ENCODE assay signal across 9 cellular contexts in genomic region chr2:85579266-85579935, GRCh38. TPM values are rescaled to one million over a fixed set of nuclear protein-coding genes. Genes with fewer than 3 reads are reported as not detected.
A peak's percentile ranks its signal among the peaks of the same experiment; 100 is the strongest.
DNase-seq lines count a peak whose midpoint lies in the region; ATAC-seq and TF ChIP-seq lines count a peak whose summit lies in the region.
"Had no signal": no experiment of that assay in that cellular context is flagged by ENCODE, and none has a peak within 500 bp of the region (broad histone marks: within the 10 kb centered on the region; RNA-seq: fewer than 3 reads in every experiment).

No MANE protein-coding gene starts in this region.

- H3K36me3 ChIP-seq in CD4-positive, alpha-beta memory T cell (ENCODE audit: insufficient read depth, low read length): peaks cover 15% of the 10 kb centered on the region
- H3K36me3 ChIP-seq in OCI-LY7 (ENCODE audit: insufficient read depth, low read length) (peaks cover 46% of the 10 kb centered on the region), neuron (ENCODE audit: insufficient read depth, low read length) (no peaks in the 10 kb centered on the region)

- H3K27me3 ChIP-seq in CD4-positive, alpha-beta memory T cell (ENCODE audit: insufficient read depth, low read length): no peaks in the 10 kb centered on the region
- H3K27me3 ChIP-seq in neuron (ENCODE audit: insufficient read depth, low read length): no peaks in the 10 kb centered on the region

- H3K27ac Mint-ChIP-seq in CD4-positive, alpha-beta memory T cell: peak overlapping the region; percentile 86 to 98 (median 95)
- H3K27ac Mint-ChIP-seq in endothelial cell (ENCODE audit: unreplicated experiment): peak overlapping the region; percentile 83

- peaks cover 22 to 29% of the 10 kb centered on the region in 2 donors for H3K36me3 Mint-ChIP-seq in CD4-positive, alpha-beta memory T cell
- H3K36me3 Mint-ChIP-seq in endothelial cell (ENCODE audit: low read depth, unreplicated experiment): peaks cover 15% of the 10 kb centered on the region

- peak overlapping the region; percentile 95 for H3K4me2 ChIP-seq in OCI-LY7 (ENCODE audit: low read length)

- H3K27ac ChIP-seq in CD4-positive, alpha-beta memory T cell (ENCODE audit: low read depth, low read length): peak overlapping the region; percentile 76
- peak overlapping the region; percentile 79 for H3K27ac ChIP-seq in OCI-LY7 (ENCODE audit: low read depth, low read length, poor library complexity, severe bottlenecking)

- intact Hi-C loops in CD4-positive, alpha-beta memory T cell (cut with micrococcal nuclease): loop anchor here (2.0 kb wide), 1 partner anchor 23 kb away; the partner anchor contains the start of gene TMEM150A
- intact Hi-C loops in OCI-LY7 (cut with micrococcal nuclease; ENCODE audit: unreplicated experiment): loop anchor here (2.0 kb wide), 1 partner anchor 23 kb away; the partner anchor contains the start of gene TMEM150A

- H3K4me3 Mint-ChIP-seq in CD4-positive, alpha-beta memory T cell: peak overlapping the region; percentile 90 to 98 (median 96)
- peak overlapping the region; percentile 91 for H3K4me3 Mint-ChIP-seq in endothelial cell (ENCODE audit: unreplicated experiment)

- no peak for DNase-seq in CD4-positive, alpha-beta memory T cell
- DNase-seq in OCI-LY7 (ENCODE audit: low spot score) (peak; percentile 41), endothelial cell (ENCODE audit: low spot score) (no peak), iPS-NIHi11 (ENCODE audit: low spot score) (no peak), midbrain (lab: John Stamatoyannopoulos, UW) (no peak), COLO829 (ENCODE audit: low spot score) (no peak)
- DNase-seq: NCI-H2171 had no signal

- POLR2A ChIA-PET in CD4-positive, alpha-beta memory T cell (lab: Charles Lee; ENCODE audit: partially characterized antibody): interaction anchor here (1.0 to 5.7 kb wide), 9 partner anchors 12 to 252 kb away, joined by 4 to 50 read pairs (median 6); partner anchors contain the start of genes C2orf68, MAT2A, RNF181 and TGOLN2
- POLR2A ChIA-PET in OCI-LY7 (lab: Charles Lee): interaction anchor here (0.8 to 4.9 kb wide), 8 partner anchors 10 to 160 kb away, joined by 3 to 34 read pairs (median 3); partner anchors contain the start of genes C2orf68 and RNF181

- H3K9me3 ChIP-seq in CD4-positive, alpha-beta memory T cell (ENCODE audit: control insufficient read depth in 1 of 2, low read length in 2 of 2): no peaks in the 10 kb centered on the region
- H3K9me3 ChIP-seq in OCI-LY7 (ENCODE audit: low read length) (no peaks in the 10 kb centered on the region), neuron (ENCODE audit: low read length) (no peaks in the 10 kb centered on the region)

- H3K4me3 ChIP-seq in CD4-positive, alpha-beta memory T cell (ENCODE audit: low read length in 2 of 2): peak overlapping the region; percentile 62 to 86
- H3K4me3 ChIP-seq in OCI-LY7 (ENCODE audit: low read depth, low read length, poor library complexity, severe bottlenecking) (peak overlapping the region; percentile 83), neuron (ENCODE audit: low read length) (no peak overlapping the region)

- H3K9me2 ChIP-seq in OCI-LY7 (ENCODE audit: insufficient read depth, low read length): no peaks in the 10 kb centered on the region

- no peaks in the 10 kb centered on the region for H4K20me1 ChIP-seq in OCI-LY7 (ENCODE audit: insufficient read depth, low read length)

- no peaks in the 10 kb centered on the region for H3K9me3 Mint-ChIP-seq in CD4-positive, alpha-beta memory T cell
- H3K9me3 Mint-ChIP-seq in endothelial cell (ENCODE audit: unreplicated experiment): no peaks in the 10 kb centered on the region

- peaks cover 41% of the 10 kb centered on the region for H3K4me1 ChIP-seq in CD4-positive, alpha-beta memory T cell (ENCODE audit: insufficient read depth, low read length)
- peaks cover 27% of the 10 kb centered on the region for H3K4me1 ChIP-seq in OCI-LY7 (ENCODE audit: insufficient read depth, low read length, poor library complexity, severe bottlenecking)
- peaks cover 26% of the 10 kb centered on the region for H3K4me1 ChIP-seq in neuron (ENCODE audit: insufficient read depth, low read length)

- TF ChIP-seq CTCF in OCI-LY7 (conservative IDR thresholded peaks at IDR 0.05; ENCODE audit: low read length) (no peak), endothelial cell (IDR thresholded peaks at IDR 0.05; ENCODE audit: unreplicated experiment) (no peak)

- no TSS peak for BruUV-seq in OCI-LY7 (replicated peaks; lab: Mats Ljungman, UMichigan)

- H2AFZ ChIP-seq in OCI-LY7 (ENCODE audit: low read length) (peak overlapping the region; percentile 72; the same call in 1 of the 2 replicates), neuron (ENCODE audit: low read depth, low read length) (peak overlapping the region; percentile 24)

- ATAC-seq in HG02759 (IDR thresholded peaks at IDR 0.05; ENCODE audit: unreplicated experiment): no peak

- peaks cover 26 to 63% (median 47%) of the 10 kb centered on the region in 4 donors for H3K4me1 Mint-ChIP-seq in CD4-positive, alpha-beta memory T cell
- H3K4me1 Mint-ChIP-seq in endothelial cell (ENCODE audit: unreplicated experiment): peaks cover 63% of the 10 kb centered on the region

- CTCF ChIA-PET in CD4-positive, alpha-beta memory T cell (lab: Charles Lee; ENCODE audit: partially characterized antibody): interaction anchor here (1.2 to 3.0 kb wide), 2 partner anchors 23 to 160 kb away, joined by 5 to 8 read pairs; no protein-coding TSS in a partner anchor
- CTCF ChIA-PET in OCI-LY7 (lab: Charles Lee; ENCODE audit: unreplicated experiment): no interaction called here

- H3K27me3 Mint-ChIP-seq in CD4-positive, alpha-beta memory T cell: no peaks in the 10 kb centered on the region
- peaks cover 8% of the 10 kb centered on the region for H3K27me3 Mint-ChIP-seq in endothelial cell (ENCODE audit: unreplicated experiment)

- peaks cover 29% of the 10 kb centered on the region; the same call in 1 of the 2 replicates for H3K79me2 ChIP-seq in OCI-LY7 (ENCODE audit: insufficient read depth, low read depth, low read length)

RNA-seq across cellular contexts. Expression of gene VAMP8, which starts 2.0 kb away (rescaled TPM):
- 100 to 1,000 TPM in 1 of 2 experiments, 10 to 100 TPM in 1; 98.5 to 107 TPM for total RNA-seq in CD4-positive, alpha-beta memory T cell
- 100 to 1,000 TPM; 401 to 612 TPM for polyA plus RNA-seq in CD4-positive, alpha-beta memory T cell
- total RNA-seq in OCI-LY7 (2014; rRNA removed; shearing (Covaris generic)): 112 and 156 TPM in 2 replicates
- total RNA-seq in OCI-LY7 (2022) (152 and 160 TPM in 2 replicates), endothelial cell (ENCODE audit: unreplicated experiment) (225 TPM)

RNA-seq across cellular contexts. Expression of gene VAMP5, which starts 4.8 kb away (rescaled TPM):
- total RNA-seq in CD4-positive, alpha-beta memory T cell: 10 to 100 TPM; 25.5 to 25.6 TPM
- polyA plus RNA-seq in CD4-positive, alpha-beta memory T cell: 100 to 1,000 TPM; 109 to 136 TPM
- 0.54 and 3.0 TPM in 2 replicates for total RNA-seq in OCI-LY7 (2014; rRNA removed; shearing (Covaris generic))
- total RNA-seq in OCI-LY7 (2022) (3.8 and 3.9 TPM in 2 replicates), endothelial cell (ENCODE audit: unreplicated experiment) (296 TPM)

RNA-seq across cellular contexts. Expression of gene RNF181, which starts 16.1 kb away (rescaled TPM):
- 10 to 100 TPM; 73.6 to 77.1 TPM for total RNA-seq in CD4-positive, alpha-beta memory T cell
- polyA plus RNA-seq in CD4-positive, alpha-beta memory T cell: 100 to 1,000 TPM; 176 to 215 TPM
- total RNA-seq in OCI-LY7 (2014; rRNA removed; shearing (Covaris generic)): 98.4 and 179 TPM in 2 replicates
- total RNA-seq in OCI-LY7 (2022) (95.1 and 97.8 TPM in 2 replicates), endothelial cell (ENCODE audit: unreplicated experiment) (155 TPM)

RNA-seq across cellular contexts. Expression of gene GGCX, which starts 18.1 kb away (rescaled TPM):
- 10 to 100 TPM; 28.5 to 38.1 TPM for total RNA-seq in CD4-positive, alpha-beta memory T cell
- 10 to 100 TPM in 1 of 2 donors, 1 to 10 TPM in 1; 8.4 to 11.0 TPM for polyA plus RNA-seq in CD4-positive, alpha-beta memory T cell
- total RNA-seq in OCI-LY7 (2014; rRNA removed; shearing (Covaris generic)): 16.5 and 33.3 TPM in 2 replicates
- total RNA-seq in OCI-LY7 (2022): 32.5 and 32.8 TPM in 2 replicates
- 145 TPM for total RNA-seq in endothelial cell (ENCODE audit: unreplicated experiment)

RNA-seq across cellular contexts. Expression of gene TMEM150A, which starts 23.1 kb away (rescaled TPM):
- 10 to 100 TPM; 13.3 to 14.3 TPM for total RNA-seq in CD4-positive, alpha-beta memory T cell
- polyA plus RNA-seq in CD4-positive, alpha-beta memory T cell: 10 to 100 TPM; 15.3 to 17.9 TPM
- 0.92 TPM in 1 of 2 replicates, not detected in the other for total RNA-seq in OCI-LY7 (2014; rRNA removed; shearing (Covaris generic))
- total RNA-seq in OCI-LY7 (2022): 0.74 and 1.1 TPM in 2 replicates
- total RNA-seq in endothelial cell (ENCODE audit: unreplicated experiment): 42.4 TPM

Comparison
In these comparisons a context has a peak if more than half of its experiments do, and no peak if none do; other contexts are left out.
1. RNA of gene VAMP5, which starts 4.8 kb away (total RNA-seq): 296 TPM in endothelial cell (single experiment); 25.5 to 25.6 TPM in CD4-positive, alpha-beta memory T cell and 0.54 to 3.9 TPM in OCI-LY7; every median in the first group is over 10 times any median in the second.